In genomic region chr2:95121495-95122196, GRCh38 we compare ENCODE assay signal across 8 cellular contexts. TPM values are rescaled to one million over a fixed set of nuclear protein-coding genes. Genes with fewer than 3 reads are reported as not detected.
DNase-seq lines count a peak whose midpoint lies in the region; ATAC-seq and TF ChIP-seq lines count a peak whose summit lies in the region.

Gene MRPS5 (minus strand): TSS chr2:95121808. CDS start chr2:95121791, 17 bp downstream.

- DNase-seq in GM23338 (ENCODE audit: low spot score) (peak; percentile 87), LHCN-M2 (ENCODE audit: low read depth) (peak; percentile 54), SJCRH30 (peak; percentile 84 to 85), foreskin melanocyte (peak; percentile 56), substantia nigra (lab: John Stamatoyannopoulos, UW) (peak; percentile 8 to 93 (median 75))
- DNase-seq in activated gamma-delta T cell treated with anti-CD3 and anti-CD28 coated beads, Interleukin-2, amount 50 U/mL, for 16 hours (ENCODE audit: low read depth) = peak; percentile 76

- no peaks in the 10 kb centered on the region for H3K9me3 Mint-ChIP-seq in GM23338

- H3K9ac ChIP-seq in ES-I3 (ENCODE audit: low read depth, low read length) = peak within 1 kb of the TSS; percentile 90

- H3K9me3 ChIP-seq in ES-I3 (ENCODE audit: control insufficient read depth, insufficient read depth, low read length) (no peaks in the 10 kb centered on the region), SJCRH30 (replicated peaks) (no peaks in the 10 kb centered on the region), neutrophil (no peaks in the 10 kb centered on the region)

- peak; percentile 95 for ATAC-seq in GM23338

- no peaks in the 10 kb centered on the region for H3K9me2 ChIP-seq in GM23338 (ENCODE audit: insufficient read depth)

- H3K4me1 ChIP-seq in ES-I3 (ENCODE audit: insufficient read depth, low read length) (no peaks in the 10 kb centered on the region), GM23338 (ENCODE audit: insufficient read depth) (peaks cover 22% of the 10 kb centered on the region), SJCRH30 (peaks cover 5% of the 10 kb centered on the region; the same call in 1 of the 2 replicates), neutrophil (ENCODE audit: control insufficient read depth in 1 of 2, insufficient read depth in 1 of 2, low read depth in 1 of 2, low read length in 1 of 2) (peaks cover 8 to 13% of the 10 kb centered on the region in 2 experiments)

- peak within 1 kb of the TSS; percentile 99 for H2AFZ ChIP-seq in GM23338

- peaks cover 38% of the 10 kb centered on the region for H3K79me2 ChIP-seq in GM23338 (replicated peaks; ENCODE audit: insufficient read depth)

- peak within 1 kb of the TSS; percentile 79; the same call in 1 of the 2 replicates for H3K27ac ChIP-seq in GM23338 (ENCODE audit: low read depth)
- H3K27ac ChIP-seq in SJCRH30 = peak within 1 kb of the TSS; percentile 96
- H3K27ac ChIP-seq in neutrophil = peak within 1 kb of the TSS; percentile 93
- peak within 1 kb of the TSS; percentile 94 for H3K27ac ChIP-seq in substantia nigra (ENCODE audit: low read depth, low read length, poor library complexity, severe bottlenecking)

- H3K27me3 ChIP-seq in GM23338 (ENCODE audit: insufficient read depth) = no peaks in the 10 kb centered on the region
- H3K27me3 ChIP-seq in SJCRH30 = no peaks in the 10 kb centered on the region
- H3K27me3 ChIP-seq in neutrophil = no peaks in the 10 kb centered on the region

- peaks cover 6% of the 10 kb centered on the region for H3K27me3 Mint-ChIP-seq in GM23338 (ENCODE audit: insufficient read depth, low read depth, poor library complexity)

- TF ChIP-seq CTCF in GM23338 (conservative IDR thresholded peaks at IDR 0.05; ENCODE audit: low read depth in 2 of 2) (no peak), neutrophil (IDR thresholded peaks at IDR 0.05) (no peak)

- peak within 1 kb of the TSS; percentile 95 for H3K27ac Mint-ChIP-seq in GM23338

- no peaks in the 10 kb centered on the region for H3F3A ChIP-seq in GM23338 (replicated peaks; ENCODE audit: low read depth)

- peaks cover 22% of the 10 kb centered on the region for H4K20me1 ChIP-seq in GM23338 (replicated peaks; ENCODE audit: insufficient read depth)

- H3K4me2 ChIP-seq in GM23338 = peak within 1 kb of the TSS; percentile 86

- H3K36me3 ChIP-seq in ES-I3 (ENCODE audit: insufficient read depth, low read length) (no peaks in the 10 kb centered on the region), GM23338 (ENCODE audit: insufficient read depth) (no peaks in the 10 kb centered on the region; the same call in 1 of the 2 replicates), SJCRH30 (peaks cover 3% of the 10 kb centered on the region), neutrophil (no peaks in the 10 kb centered on the region)

- H3K4me1 Mint-ChIP-seq in GM23338 = peaks cover 18% of the 10 kb centered on the region

- peak within 1 kb of the TSS; percentile 92 for H3K4me3 ChIP-seq in GM23338
- peak within 1 kb of the TSS; percentile 98 for H3K4me3 ChIP-seq in SJCRH30
- H3K4me3 ChIP-seq in neutrophil (ENCODE audit: low read depth in 1 of 2, low read length in 1 of 2) = peak within 1 kb of the TSS; percentile 82

- H3K4me3 Mint-ChIP-seq in GM23338 = peak within 1 kb of the TSS; percentile 91

- H3K36me3 Mint-ChIP-seq in GM23338 (ENCODE audit: low read depth) = peaks cover 7% of the 10 kb centered on the region

TF ChIP-seq in GM23338, 12 proteins besides CTCF, POLR2A, EP300 and RAD21:
- 0 out of 2 replicates have a peak, but pooled peaks have one; percentile 15 for TF ChIP-seq ETS1 (IDR thresholded peaks at IDR 0.05)
- peak; percentile 14; the same call in 1 of the 2 replicates for TF ChIP-seq CREB1 (CRISPR knock-in tag; IDR thresholded peaks at IDR 0.05; ENCODE audit: low read depth)
- peak; percentile 72 for TF ChIP-seq POLR2AphosphoS5 (IDR thresholded peaks at IDR 0.05; ENCODE audit: low read depth)
- TF ChIP-seq STAT1 (IDR thresholded peaks at IDR 0.05; ENCODE audit: unreplicated experiment) = no peak
TF ChIP-seq in GM23338: peak in this region for 3.

RNA-seq across cellular contexts. Expression of gene MRPS5, which starts in this region (rescaled TPM):
- 51.9 and 57.8 TPM in 2 replicates for total RNA-seq in GM23338 (2014; rRNA removed; shearing (Covaris generic))
- polyA plus RNA-seq in GM23338 (2016; fragmentation: Nextera tagmentation; extraction: Ambion mirVana) = 75.6 and 79.0 TPM in 2 replicates
- 40.5 and 44.8 TPM in 2 replicates for total RNA-seq in LHCN-M2 (2014; rRNA removed)
- 38.6 TPM for polyA plus RNA-seq in LHCN-M2 (2012)
- total RNA-seq in SJCRH30 (2014; rRNA removed; shearing (Covaris generic)) = 62.0 and 63.6 TPM in 2 replicates

Comparison
In these comparisons a context has a peak if more than half of its experiments do, and no peak if none do; other contexts are left out.
1. Peak in every context shown above with its lines: DNase-seq, ATAC-seq, H3K4me3 ChIP-seq and H3K27ac ChIP-seq.